Comparison of ENCODE assay signal across 24 cellular contexts in the genomic region with DNA sequence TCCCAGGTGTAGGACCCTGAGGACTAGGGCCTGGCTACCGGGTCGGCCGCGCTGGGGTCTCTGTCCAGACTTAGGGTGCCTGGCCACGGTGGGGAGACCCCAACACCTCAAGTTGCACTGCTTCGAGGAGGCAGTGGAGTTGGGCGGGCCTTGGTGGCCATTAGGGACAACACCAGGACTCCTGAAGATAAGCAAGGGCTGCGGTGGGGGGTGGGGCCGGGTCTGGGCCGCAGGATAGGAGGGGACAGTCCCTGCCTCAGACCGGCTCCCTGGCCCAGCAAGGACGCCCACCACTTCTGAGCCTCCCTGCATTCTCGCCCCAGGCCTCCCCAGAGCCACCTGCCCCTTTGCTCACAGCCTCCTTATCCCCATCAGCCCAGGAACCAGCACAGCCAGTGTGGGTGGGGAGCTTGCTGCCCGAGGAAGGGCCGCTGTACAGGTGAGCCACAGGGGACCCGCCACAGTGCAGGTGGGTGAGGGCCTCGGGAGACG.
"Had no signal": no experiment of that assay in that cellular context is flagged by ENCODE, and none has a peak within 500 bp of the region (broad histone marks: within the 10 kb centered on the region; RNA-seq: fewer than 3 reads in every experiment).

No MANE protein-coding gene starts in this region.

- DNase-seq: activated CD4-positive, alpha-beta T cell treated with anti-CD3 and anti-CD28 coated beads for 36 hours; activated CD4-positive, alpha-beta T cell treated with anti-CD3 and anti-CD28 coated beads, Interleukin-2, amount 10 ng/mL, durations not matched to agents 7 days and 5 days; activated CD4-positive, alpha-beta T cell treated with anti-CD3 and anti-CD28 coated beads, Interleukin-2, amount 50 U/mL, for 48 hours; activated CD8-positive, alpha-beta T cell treated with anti-CD3 and anti-CD28 coated beads, Interleukin-2, amount 10 ng/mL, durations not matched to agents 7 days and 5 days; activated gamma-delta T cell; activated naive CD4-positive, alpha-beta T cell treated with Interleukin-2 at 50 U/mL for 16 hours; activated naive CD8-positive, alpha-beta T cell treated with anti-CD3 and anti-CD28 coated beads, Interleukin-2, amount 10 ng/mL, durations not matched to agents 7 days and 5 days; activated T-cell treated with anti-CD3 and anti-CD28 coated beads, Interleukin-2, amount 50 U/mL, for 24 hours; body of pancreas; caudate nucleus; MM.1S; MV-4-11; NCI-H1092; NCI-H1436 treated with DMSO at 0.1 percent for 48 hours; NCI-H1694 treated with DMSO at 0.1 percent for 48 hours; NCI-H2029; NCI-H345; NCI-H524 treated with DMSO at 0.1 percent for 48 hours; PC-9; SHP77; SJCRH30; SK-N-SH had no signal

- H3K27ac ChIP-seq: body of pancreas, breast epithelium, KMS-11, PC-9, SJCRH30 had no signal

- H3K27me3 ChIP-seq: body of pancreas, breast epithelium had no signal

- H3K9ac ChIP-seq: KMS-11, SK-N-SH had no signal

- H3K4me1 ChIP-seq: SJCRH30 had no signal

- H3K9me3 ChIP-seq: body of pancreas, breast epithelium, SJCRH30, SK-N-SH had no signal

- H3K4me3 ChIP-seq: body of pancreas, breast epithelium, PC-9, SJCRH30 had no signal

- H3K36me3 ChIP-seq: breast epithelium, SJCRH30 had no signal
